8 cellular contexts compared by ENCODE assay signal in genomic region chr1:7207875-7208646, GRCh38.
DNase-seq lines count a peak whose midpoint lies in the region; ATAC-seq, FAIRE-seq and TF ChIP-seq lines count a peak whose summit lies in the region.

No MANE protein-coding gene starts in this region.

- peak; percentile 85 for TF ChIP-seq RAD21 in SK-N-SH (IDR thresholded peaks at IDR 0.05; ENCODE audit: low read length)

- POLR2A ChIA-PET in SK-N-SH (lab: Yijun Ruan, JAX) = no interaction called here

- H3K27ac ChIP-seq in 22Rv1 (no peak overlapping the region), SK-N-SH (ENCODE audit: low read depth in 2 of 2, low read length in 1 of 2) (no peak overlapping the region), pancreas (no peak overlapping the region)

- DNase-seq in ELR (ENCODE audit: low read depth) (peak; percentile 73), NCI-H1092 (lab: John Stamatoyannopoulos, UW) (peak; percentile 76), SK-N-SH (peak; percentile 73), fibroblast of the aortic adventitia (ENCODE audit: low read depth) (peak; percentile 35), pancreas (peak in 3 of 6 donors; percentile 37 to 57 (median 48))

- H3K27me3 ChIP-seq in SK-N-SH (ENCODE audit: insufficient read depth) (no peaks in the 10 kb centered on the region), pancreas (no peaks in the 10 kb centered on the region)

- no peak for TF ChIP-seq EP300 in SK-N-SH (IDR thresholded peaks at IDR 0.05; ENCODE audit: borderline replicate concordance in 1 of 2, low read depth in 1 of 2, low read length in 1 of 2)

- peaks cover 0 to 8% of the 10 kb centered on the region in 2 experiments; a peak in 2 of 4 replicates for H3K4me1 ChIP-seq in SK-N-SH (ENCODE audit: control insufficient read depth in 1 of 2, insufficient read depth in 2 of 2, low read depth in 1 of 2, low read length in 1 of 2)
- H3K4me1 ChIP-seq in pancreas = no peaks in the 10 kb centered on the region

- no peak overlapping the region for H2AFZ ChIP-seq in SK-N-SH (ENCODE audit: low read depth)

- H3K36me3 ChIP-seq in SK-N-SH (replicated peaks in 1 of 2; ENCODE audit: control insufficient read depth in 1 of 2, insufficient read depth in 2 of 2, low read length in 1 of 2) (no peaks in the 10 kb centered on the region), pancreas (no peaks in the 10 kb centered on the region)

- H3K79me2 ChIP-seq in SK-N-SH (ENCODE audit: insufficient read depth) = no peaks in the 10 kb centered on the region

- no peaks in the 10 kb centered on the region for H3K9me2 ChIP-seq in SK-N-SH

- CTCF ChIA-PET in SK-N-SH (lab: Yijun Ruan, JAX) = interaction anchor here (0.6 to 6.9 kb wide), 41 partner anchors 9 to 489 kb away, joined by 3 to 71 read pairs (median 4); partner anchors contain the start of gene CAMTA1

- WGBS in SK-N-SH (ENCODE audit: low lambda C conversion rate) = 87% methylated on average over 5 of the region's 6 CpGs
- WGBS in pancreas, 2 donors = 24 to 33% methylated on average over 6 of the region's 6 CpGs

- no peak overlapping the region for H3K9ac ChIP-seq in SK-N-SH

- no peaks in the 10 kb centered on the region for H4K20me1 ChIP-seq in SK-N-SH (ENCODE audit: insufficient read depth)

- H3K9me3 ChIP-seq in SK-N-SH (no peaks in the 10 kb centered on the region), pancreas (no peaks in the 10 kb centered on the region)

- intact Hi-C loops in pancreas (cut with DNase I) = no loop called here

- no peak overlapping the region; a peak in 1 of 4 replicates for H3K4me3 ChIP-seq in SK-N-SH (ENCODE audit: low read depth in 2 of 2, low read length in 1 of 2)
- H3K4me3 ChIP-seq in fibroblast of the aortic adventitia (ENCODE audit: low read depth, low read length) = no peak overlapping the region
- H3K4me3 ChIP-seq in pancreas = no peak overlapping the region

- FAIRE-seq in pancreas (lab: Jason Lieb, UNC) = no peak

- no peak overlapping the region for H3K4me2 ChIP-seq in SK-N-SH

- ATAC-seq in pancreas (peak; percentile 58 to 92 (median 88)), HG03457 (IDR thresholded peaks at IDR 0.05; ENCODE audit: unreplicated experiment) (no peak), GM21737 (IDR thresholded peaks at IDR 0.05; ENCODE audit: unreplicated experiment) (no peak)

- peak; percentile 68 for TF ChIP-seq CTCF in 22Rv1 (IDR thresholded peaks at IDR 0.05)
- peak; percentile 55 for TF ChIP-seq CTCF in SK-N-SH (IDR thresholded peaks at IDR 0.05)
- TF ChIP-seq CTCF in fibroblast of the aortic adventitia (IDR thresholded peaks at IDR 0.05; ENCODE audit: insufficient read depth, low read length) = peak; percentile 44
- TF ChIP-seq CTCF in pancreas (IDR thresholded peaks at IDR 0.05) = peak; percentile 15 to 44 (median 32)

- no peaks in the 10 kb centered on the region for H3F3A ChIP-seq in SK-N-SH (replicated peaks; ENCODE audit: insufficient read depth)

TF ChIP-seq in SK-N-SH, 30 proteins besides CTCF, POLR2A, EP300 and RAD21:
- TF ChIP-seq, protein P1, sequence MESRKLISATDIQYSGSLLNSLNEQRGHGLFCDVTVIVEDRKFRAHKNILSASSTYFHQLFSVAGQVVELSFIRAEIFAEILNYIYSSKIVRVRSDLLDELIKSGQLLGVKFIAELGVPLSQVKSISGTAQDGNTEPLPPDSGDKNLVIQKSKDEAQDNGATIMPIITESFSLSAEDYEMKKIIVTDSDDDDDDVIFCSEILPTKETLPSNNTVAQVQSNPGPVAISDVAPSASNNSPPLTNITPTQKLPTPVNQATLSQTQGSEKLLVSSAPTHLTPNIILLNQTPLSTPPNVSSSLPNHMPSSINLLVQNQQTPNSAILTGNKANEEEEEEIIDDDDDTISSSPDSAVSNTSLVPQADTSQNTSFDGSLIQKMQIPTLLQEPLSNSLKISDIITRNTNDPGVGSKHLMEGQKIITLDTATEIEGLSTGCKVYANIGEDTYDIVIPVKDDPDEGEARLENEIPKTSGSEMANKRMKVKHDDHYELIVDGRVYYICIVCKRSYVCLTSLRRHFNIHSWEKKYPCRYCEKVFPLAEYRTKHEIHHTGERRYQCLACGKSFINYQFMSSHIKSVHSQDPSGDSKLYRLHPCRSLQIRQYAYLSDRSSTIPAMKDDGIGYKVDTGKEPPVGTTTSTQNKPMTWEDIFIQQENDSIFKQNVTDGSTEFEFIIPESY (IDR thresholded peaks at IDR 0.05; ENCODE audit: borderline replicate concordance, low read depth) = no peak
- TF ChIP-seq NFIC (IDR thresholded peaks at IDR 0.05; ENCODE audit: borderline replicate concordance) (no peak), SMC3 (IDR thresholded peaks at IDR 0.05; ENCODE audit: low read depth, low read length) (peak; percentile 46)

Comparison
In these comparisons a context has a peak if more than half of its experiments do, and no peak if none do; other contexts are left out.
1. ATAC-seq: peak in pancreas (4 of 4); none in HG03457 (single experiment) and GM21737 (single experiment).
2. Peak in every context shown above with its lines, with median percentiles within 50 percentile points of each other: CTCF ChIP-seq.